Comparison of ENCODE assay signal across 17 cellular contexts in the genomic region with DNA sequence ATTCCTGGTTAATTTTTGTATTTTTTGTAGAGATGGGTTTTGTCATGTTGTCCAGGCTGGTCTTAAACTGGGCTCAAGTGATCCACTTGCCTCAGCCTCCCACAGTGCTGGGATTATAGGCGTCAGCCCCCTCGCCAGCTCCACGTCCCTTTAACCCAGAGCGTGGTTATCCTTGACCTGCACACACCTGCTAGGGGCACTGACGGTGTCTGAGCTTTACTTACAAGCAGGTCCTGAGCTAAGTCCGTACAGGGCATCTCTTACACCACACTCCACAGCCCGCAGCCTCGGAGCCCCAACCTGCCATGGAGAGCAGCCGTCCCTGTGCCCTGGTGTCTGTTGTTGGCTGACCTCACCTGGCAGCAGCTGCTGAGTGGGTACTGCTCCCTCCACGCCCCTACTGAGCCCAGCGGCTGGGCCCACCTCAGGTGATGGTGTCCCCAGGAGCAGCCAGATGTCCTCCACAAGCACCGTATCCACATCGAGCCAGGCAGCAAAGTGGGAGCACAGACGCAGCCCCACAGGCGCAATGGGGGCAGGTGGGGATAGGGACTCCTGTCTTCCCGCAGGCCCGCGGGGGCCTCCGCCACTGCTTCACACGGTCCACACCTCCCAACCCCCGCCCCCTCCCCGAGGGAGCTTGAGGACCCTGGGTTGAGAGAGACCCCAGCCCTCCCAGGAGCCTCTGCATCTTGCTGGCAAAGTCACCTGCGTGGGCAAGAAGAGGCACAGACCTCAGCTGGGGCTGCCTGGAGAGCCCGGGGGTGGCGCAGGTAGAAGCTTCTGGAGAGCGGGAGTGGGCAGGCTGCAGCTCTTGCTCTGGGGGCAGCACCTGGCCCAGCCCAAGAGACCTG.
DNase-seq lines count a peak whose midpoint lies in the region; ATAC-seq, FAIRE-seq and TF ChIP-seq lines count a peak whose summit lies in the region.
"Had no signal": no experiment of that assay in that cellular context is flagged by ENCODE, and none has a peak within 500 bp of the region (broad histone marks: within the 10 kb centered on the region; RNA-seq: fewer than 3 reads in every experiment).

No MANE protein-coding gene starts in this region.

- H3K79me2 ChIP-seq in H1 (ENCODE audit: control insufficient read depth in 1 of 2, insufficient read depth in 2 of 2, low read length in 2 of 2) (no peaks in the 10 kb centered on the region), osteoblast (ENCODE audit: insufficient read depth, low read length) (no peaks in the 10 kb centered on the region)

- no peak overlapping the region for H2AFZ ChIP-seq in H1 (ENCODE audit: low read length)
- H2AFZ ChIP-seq in osteoblast (ENCODE audit: low read length): no peak overlapping the region
- H2AFZ ChIP-seq: GM23248 had no signal

- TF ChIP-seq EP300 in H1 (IDR thresholded peaks at IDR 0.05; ENCODE audit: borderline replicate concordance in 1 of 2, low read depth in 2 of 2, low read length in 2 of 2) (no peak), upper lobe of left lung (IDR thresholded peaks at IDR 0.05) (no peak), suprapubic skin (IDR thresholded peaks at IDR 0.05) (no peak)

- no peak overlapping the region; the same call in 1 of the 2 replicates for H4K8ac ChIP-seq in H1 (ENCODE audit: extremely low read depth, insufficient read depth, low read length)

- no peak overlapping the region for H3K9ac ChIP-seq in H1 (replicated peaks in 1 of 4; ENCODE audit: extremely low read depth in 1 of 4, low read depth in 3 of 4, low read length in 3 of 4)
- H3K9ac ChIP-seq: BLaER1, GM23248 had no signal

- H3K4me1 ChIP-seq in H1 (replicated peaks in 1 of 4; ENCODE audit: control insufficient read depth in 3 of 4, insufficient read depth in 4 of 4, low read length in 3 of 4): peaks cover 0 to 32% (median 9%) of the 10 kb centered on the region in 4 experiments; a peak in 5 of 7 replicates
- H3K4me1 ChIP-seq in osteoblast (ENCODE audit: insufficient read depth, low read length): no peaks in the 10 kb centered on the region
- H3K4me1 ChIP-seq in upper lobe of left lung: no peaks in the 10 kb centered on the region
- no peaks in the 10 kb centered on the region for H3K4me1 ChIP-seq in suprapubic skin

- no peak overlapping the region for H2BK120ac ChIP-seq in H1 (replicated peaks; ENCODE audit: low read depth, low read length)

- no peaks in the 10 kb centered on the region for H3K9me3 ChIP-seq in H1 (ENCODE audit: insufficient read depth in 2 of 2, low read depth in 1 of 2, low read length in 1 of 2)
- no peaks in the 10 kb centered on the region for H3K9me3 ChIP-seq in osteoblast (ENCODE audit: low read depth, low read length)
- H3K9me3 ChIP-seq in upper lobe of left lung: no peaks in the 10 kb centered on the region
- no peaks in the 10 kb centered on the region for H3K9me3 ChIP-seq in suprapubic skin
- H3K9me3 ChIP-seq: BLaER1 had no signal

- no peaks in the 10 kb centered on the region for H3K4me1 Mint-ChIP-seq in natural killer cell
- no peaks in the 10 kb centered on the region for H3K4me1 Mint-ChIP-seq in natural killer cell treated with Interleukin-12 subunit alpha and Interleukin-12 subunit beta and Interleukin-15 and Interleukin-18, amount 100 ng/mL, for 72 hours (ENCODE audit: low read depth in 2 of 2)
- H3K4me1 Mint-ChIP-seq: CD8-positive, alpha-beta memory T cell had no signal

- no peaks in the 10 kb centered on the region for H3K36me3 Mint-ChIP-seq in natural killer cell
- H3K36me3 Mint-ChIP-seq in natural killer cell treated with Interleukin-12 subunit alpha and Interleukin-12 subunit beta and Interleukin-15 and Interleukin-18, amount 100 ng/mL, for 72 hours: no peaks in the 10 kb centered on the region
- H3K36me3 Mint-ChIP-seq: CD8-positive, alpha-beta memory T cell had no signal

- no peak overlapping the region for H2BK15ac ChIP-seq in H1 (ENCODE audit: low read length)

- H4K91ac ChIP-seq in H1 (replicated peaks; ENCODE audit: insufficient read length, low read length): peak overlapping the region; percentile 19

- H3K23me2 ChIP-seq in H1 (ENCODE audit: low read depth, low read length): no peaks in the 10 kb centered on the region

- DNase-seq in natural killer cell: peak; percentile 14
- DNase-seq in natural killer cell treated with Interleukin-12 subunit alpha and Interleukin-12 subunit beta and Interleukin-15 and Interleukin-18, amount 100 ng/mL, for 72 hours (ENCODE audit: low spot score): no peak
- DNase-seq in H1 (ENCODE audit: low read depth in 1 of 2, low spot score in 2 of 2): no peak
- peak; percentile 71 for DNase-seq in osteoblast (ENCODE audit: insufficient read length, low spot score, missing footprints)
- DNase-seq in upper lobe of left lung: peak; percentile 19 to 64
- no peak for DNase-seq in suprapubic skin (ENCODE audit: low spot score in 2 of 2)
- DNase-seq in SIG-M5 (lab: John Stamatoyannopoulos, UW): no peak
- no peak for DNase-seq in H4 (ENCODE audit: low spot score)
- DNase-seq: 8988T, AML-193, DMS79, GM23248 had no signal

- H3K27me3 ChIP-seq in H1 (replicated peaks in 1 of 4; ENCODE audit: control insufficient read depth in 3 of 4, extremely low read depth in 1 of 4, insufficient read depth in 3 of 4, low read length in 3 of 4) (peaks cover 0 to 1% (median under 1%) of the 10 kb centered on the region in 4 experiments; a peak in 2 of 7 replicates), osteoblast (ENCODE audit: insufficient read depth, low read length) (no peaks in the 10 kb centered on the region), upper lobe of left lung (peaks cover 0 to 9% (median 0%) of the 10 kb centered on the region in 4 donors), suprapubic skin (peaks cover 66% of the 10 kb centered on the region)
- H3K27me3 ChIP-seq: BLaER1 had no signal

- TF ChIP-seq RAD21 in H1 (IDR thresholded peaks at IDR 0.05 in 1 of 2, conservative IDR thresholded peaks at IDR 0.05 in 1 of 2; ENCODE audit: low read depth in 2 of 2, low read length in 2 of 2): no peak

- H2BK5ac ChIP-seq in H1 (ENCODE audit: low read depth, low read length): no peak overlapping the region

- peaks cover 0 to 6% of the 10 kb centered on the region in 2 donors for H3K27me3 Mint-ChIP-seq in natural killer cell (ENCODE audit: low read depth in 2 of 2)
- peaks cover 3 to 6% of the 10 kb centered on the region in 2 donors for H3K27me3 Mint-ChIP-seq in natural killer cell treated with Interleukin-12 subunit alpha and Interleukin-12 subunit beta and Interleukin-15 and Interleukin-18, amount 100 ng/mL, for 72 hours

- no peak overlapping the region for H2BK12ac ChIP-seq in H1 (ENCODE audit: low read depth, low read length)

- TF ChIP-seq CTCF in natural killer cell (IDR thresholded peaks at IDR 0.05) (no peak), H1 (IDR thresholded peaks at IDR 0.05; ENCODE audit: control extremely low read depth in 1 of 3, insufficient read depth in 1 of 3, low read depth in 1 of 3, low read length in 3 of 3) (no peak), osteoblast (IDR thresholded peaks at IDR 0.05; ENCODE audit: extremely low read depth, low read depth, low read length) (no peak), upper lobe of left lung (IDR thresholded peaks at IDR 0.05) (no peak), suprapubic skin (IDR thresholded peaks at IDR 0.05) (no peak)

- peak overlapping the region; percentile 34; the same call in 1 of the 2 replicates for H3K18ac ChIP-seq in H1 (ENCODE audit: extremely low read depth, low read length)

- H4K20me1 ChIP-seq in H1 (replicated peaks in 1 of 2; ENCODE audit: control insufficient read depth in 1 of 2, insufficient read depth in 2 of 2, low read length in 2 of 2): peaks cover 0 to 1% of the 10 kb centered on the region in 2 experiments
- no peaks in the 10 kb centered on the region for H4K20me1 ChIP-seq in osteoblast (ENCODE audit: insufficient read depth, low read length)
- H4K20me1 ChIP-seq: BLaER1 had no signal

- H3K27ac Mint-ChIP-seq in natural killer cell: no peak overlapping the region
- H3K27ac Mint-ChIP-seq in natural killer cell treated with Interleukin-12 subunit alpha and Interleukin-12 subunit beta and Interleukin-15 and Interleukin-18, amount 100 ng/mL, for 72 hours: no peak overlapping the region

- ATAC-seq in natural killer cell (no peak), upper lobe of left lung (ENCODE audit: low FRiP score in 2 of 2) (no peak)
- ATAC-seq in natural killer cell treated with Interleukin-12 subunit alpha and Interleukin-12 subunit beta and Interleukin-15 and Interleukin-18, amount 100 ng/mL, for 72 hours: no peak
- ATAC-seq: GM12878, HCT116 had no signal

- H3K4me2 ChIP-seq in H1 (ENCODE audit: insufficient read depth in 1 of 2, low read depth in 2 of 2, low read length in 2 of 2): no peak overlapping the region
- H3K4me2 ChIP-seq in osteoblast (ENCODE audit: insufficient read depth, low read length): no peak overlapping the region
- H3K4me2 ChIP-seq: BLaER1 had no signal

- H3K27ac ChIP-seq in H1 (ENCODE audit: low read depth, low read length) (no peak overlapping the region), osteoblast (ENCODE audit: low read depth, low read length) (no peak overlapping the region), upper lobe of left lung (no peak overlapping the region), suprapubic skin (no peak overlapping the region)
- H3K27ac ChIP-seq: BLaER1, GM23248 had no signal

- POLR2A ChIA-PET in H1 (lab: Charles Lee; ENCODE audit: partially characterized antibody): no interaction called here

- CTCF ChIA-PET in H1 (lab: Charles Lee; ENCODE audit: partially characterized antibody): interaction anchor here (0.6 to 1.0 kb wide), 4 partner anchors 8 to 474 kb away, joined by 3 to 4 read pairs (median 3); no protein-coding TSS in a partner anchor

- no peak overlapping the region for H3K23ac ChIP-seq in H1 (ENCODE audit: insufficient read length)

- TF ChIP-seq POLR2A in H1 (IDR thresholded peaks at IDR 0.05; ENCODE audit: control extremely low read depth in 1 of 2, low read depth in 2 of 2, low read length in 2 of 2) (no peak), upper lobe of left lung (IDR thresholded peaks at IDR 0.05) (no peak), suprapubic skin (IDR thresholded peaks at IDR 0.05) (no peak)

- H3K79me1 ChIP-seq in H1 (ENCODE audit: low read depth, low read length): no peaks in the 10 kb centered on the region

- H4K5ac ChIP-seq in H1 (ENCODE audit: insufficient read length, low read depth, low read length): no peak overlapping the region

- no peak for FAIRE-seq in H1 (lab: Jason Lieb, UNC)
- FAIRE-seq: GM12878, GM18507 had no signal

- no peak overlapping the region for H3K14ac ChIP-seq in H1 (ENCODE audit: insufficient read length)

- H3K4ac ChIP-seq in H1 (replicated peaks; ENCODE audit: insufficient read length, low read depth, low read length): no peak overlapping the region

- no peaks in the 10 kb centered on the region for H3K36me3 ChIP-seq in H1 (ENCODE audit: control insufficient read depth in 2 of 4, insufficient read depth in 4 of 4, low read length in 3 of 4)
- no peaks in the 10 kb centered on the region for H3K36me3 ChIP-seq in osteoblast (ENCODE audit: insufficient read depth, low read length)
- no peaks in the 10 kb centered on the region for H3K36me3 ChIP-seq in upper lobe of left lung
- H3K36me3 ChIP-seq in suprapubic skin: no peaks in the 10 kb centered on the region
- H3K36me3 ChIP-seq: BLaER1 had no signal

- H2BK20ac ChIP-seq in H1 (ENCODE audit: low read length): no peak overlapping the region

- no peaks in the 10 kb centered on the region for H3K9me3 Mint-ChIP-seq in natural killer cell
- H3K9me3 Mint-ChIP-seq in natural killer cell treated with Interleukin-12 subunit alpha and Interleukin-12 subunit beta and Interleukin-15 and Interleukin-18, amount 100 ng/mL, for 72 hours: no peaks in the 10 kb centered on the region
- H3K9me3 Mint-ChIP-seq: CD8-positive, alpha-beta memory T cell had no signal

- intact Hi-C loops in natural killer cell (cut with micrococcal nuclease): no loop called here

- no peak overlapping the region for H3K4me3 Mint-ChIP-seq in natural killer cell
- H3K4me3 Mint-ChIP-seq in natural killer cell treated with Interleukin-12 subunit alpha and Interleukin-12 subunit beta and Interleukin-15 and Interleukin-18, amount 100 ng/mL, for 72 hours: no peak overlapping the region
- H3K4me3 Mint-ChIP-seq: CD8-positive, alpha-beta memory T cell had no signal

- no peak overlapping the region for H2AK5ac ChIP-seq in H1 (ENCODE audit: low read depth, low read length)

- 92% methylated on average over 22 of the region's 26 CpGs; no CpG with 5 or more reads in 1 of the 2 experiments for whole genome bisulfite sequencing in H1 (ENCODE audit: extremely low coverage in 1 of 2, insufficient coverage in 1 of 2, insufficient read length in 1 of 2, insufficient replicate concordance in 2 of 2, low coverage in 1 of 2, low lambda C conversion rate in 2 of 2, missing lambda C conversion rate in 1 of 2), 2 experiments
- 70 to 73% methylated on average over 6 to 24 of the region's 26 CpGs for WGBS in upper lobe of left lung, 2 donors
- WGBS in suprapubic skin: 81% methylated on average over 16 of the region's 26 CpGs

- no peak overlapping the region for H3K56ac ChIP-seq in H1 (replicated peaks; ENCODE audit: insufficient read length, low read depth, low read length)

- H3K4me3 ChIP-seq in H1 (ENCODE audit: extremely low read depth in 1 of 4, insufficient read depth in 2 of 4, low read depth in 3 of 4, low read length in 4 of 4): no peak overlapping the region
- no peak overlapping the region for H3K4me3 ChIP-seq in osteoblast (ENCODE audit: insufficient read depth, low read length)
- no peak overlapping the region for H3K4me3 ChIP-seq in upper lobe of left lung
- no peak overlapping the region for H3K4me3 ChIP-seq in suprapubic skin
- H3K4me3 ChIP-seq: BLaER1, GM12878, GM23248 had no signal

Comparison
In these comparisons a context has a peak if more than half of its experiments do, and no peak if none do; other contexts are left out.
1. DNase-seq: peak in natural killer cell (single experiment), osteoblast (single experiment) and upper lobe of left lung (2 of 2); none in natural killer cell treated with Interleukin-12 subunit alpha and Interleukin-12 subunit beta and Interleukin-15 and Interleukin-18, amount 100 ng/mL, for 72 hours (single experiment), H1 (0 of 2), suprapubic skin (0 of 2), SIG-M5 (single experiment) and H4 (single experiment).